14 cellular contexts compared by ENCODE assay signal in genomic region chr2:128790541-128790944, GRCh38.
A peak's percentile ranks its signal among the peaks of the same experiment; 100 is the strongest.
DNase-seq lines count a peak whose midpoint lies in the region; ATAC-seq and TF ChIP-seq lines count a peak whose summit lies in the region.
"Had no signal": no experiment of that assay in that cellular context is flagged by ENCODE, and none has a peak within 500 bp of the region (broad histone marks: within the 10 kb centered on the region; RNA-seq: fewer than 3 reads in every experiment).

No MANE protein-coding gene starts in this region.

- H3K27ac ChIP-seq in right atrium auricular region = no peak overlapping the region
- no peak overlapping the region for H3K27ac ChIP-seq in spleen
- H3K27ac ChIP-seq: BLaER1 treated with 17β-estradiol and CSF1 and Interleukin-3, amounts not matched to agents 10 nM and 100 nM had no signal

- TF ChIP-seq CTCF in right atrium auricular region (IDR thresholded peaks at IDR 0.05) = no peak
- TF ChIP-seq CTCF in spleen (IDR thresholded peaks at IDR 0.05 in 8 of 11, conservative IDR thresholded peaks at IDR 0.05 in 3 of 11) = no peak

- no peak for TF ChIP-seq POLR2A in spleen (IDR thresholded peaks at IDR 0.05)

- WGBS in spleen, 5 donors = 74 to 85% (median 80%) methylated on average over 14 of the region's 14 CpGs

- H3K27me3 ChIP-seq in right atrium auricular region = no peaks in the 10 kb centered on the region
- H3K27me3 ChIP-seq in spleen (replicated peaks in 1 of 7) = peaks cover 0 to 2% (median 0%) of the 10 kb centered on the region in 7 donors
- H3K27me3 ChIP-seq: BLaER1 treated with 17β-estradiol and CSF1 and Interleukin-3, amounts not matched to agents 10 nM and 100 nM had no signal

- intact Hi-C loops in left cardiac atrium (cut with DNase I) (no loop called here), spleen (cut with DNase I; ENCODE audit: low total_unique reads) (no loop called here)

- H3K9me3 ChIP-seq in right atrium auricular region (no peaks in the 10 kb centered on the region), spleen (no peaks in the 10 kb centered on the region)
- H3K9me3 ChIP-seq: BLaER1 treated with 17β-estradiol and CSF1 and Interleukin-3, amounts not matched to agents 10 nM and 100 nM had no signal

- H3K4me1 ChIP-seq in right atrium auricular region (peaks cover 0 to 5% of the 10 kb centered on the region in 2 donors), spleen (no peaks in the 10 kb centered on the region)

- ATAC-seq in left cardiac atrium (no peak), HG03175 (IDR thresholded peaks at IDR 0.05; ENCODE audit: unreplicated experiment) (no peak), GM18868 (IDR thresholded peaks at IDR 0.05; ENCODE audit: unreplicated experiment) (no peak)
- ATAC-seq: GM23338, HepG2 had no signal

- H3K36me3 ChIP-seq in right atrium auricular region (no peaks in the 10 kb centered on the region), spleen (no peaks in the 10 kb centered on the region)
- H3K36me3 ChIP-seq: BLaER1 treated with 17β-estradiol and CSF1 and Interleukin-3, amounts not matched to agents 10 nM and 100 nM had no signal

- DNase-seq in right atrium auricular region (ENCODE audit: low spot score) (peak; percentile 50), left cardiac atrium (no peak), left kidney (ENCODE audit: low read depth, low spot score) (peak; percentile 42), spleen (peak; percentile 44), NCI-H1417 (lab: John Stamatoyannopoulos, UW) (no peak)
- DNase-seq: ACHN; CD4-positive, CD25-positive, alpha-beta regulatory T cell; DMS53; GF-D8 had no signal

- H3K4me3 ChIP-seq in right atrium auricular region (no peak overlapping the region), spleen (no peak overlapping the region)
- H3K4me3 ChIP-seq: BLaER1 treated with 17β-estradiol and CSF1 and Interleukin-3, amounts not matched to agents 10 nM and 100 nM; GM23338 had no signal

Comparison
In these comparisons a context has a peak if more than half of its experiments do, and no peak if none do; other contexts are left out.
1. DNase-seq: peak in right atrium auricular region (single experiment), left kidney (single experiment) and spleen (single experiment); none in left cardiac atrium (single experiment) and NCI-H1417 (0 of 3).